Comparison of ENCODE assay signal across 8 cellular contexts in genomic region chr17:59914274-59914854, GRCh38. TPM values are rescaled to one million over a fixed set of nuclear protein-coding genes. Genes with fewer than 3 reads are reported as not detected.
DNase-seq lines count a peak whose midpoint lies in the region; ATAC-seq, FAIRE-seq and TF ChIP-seq lines count a peak whose summit lies in the region.

No MANE protein-coding gene starts in this region.

- H3K4me1 ChIP-seq in astrocyte (ENCODE audit: insufficient read depth, low read length) (no peaks in the 10 kb centered on the region), uterus (no peaks in the 10 kb centered on the region)

- TF ChIP-seq POLR2A in uterus (IDR thresholded peaks at IDR 0.05), result no peak

- no peaks in the 10 kb centered on the region for H4K20me1 ChIP-seq in astrocyte (ENCODE audit: insufficient read depth, low read length)

- peaks cover 2% of the 10 kb centered on the region for H3K4me1 Mint-ChIP-seq in astrocyte (ENCODE audit: low read depth, unreplicated experiment)

- H2AFZ ChIP-seq in astrocyte (ENCODE audit: low read depth, low read length), result no peak overlapping the region

- FAIRE-seq in astrocyte (lab: Jason Lieb, UNC), result no peak

- H3K27ac Mint-ChIP-seq in astrocyte (ENCODE audit: unreplicated experiment), result no peak overlapping the region

- TF ChIP-seq CTCF in GM12872 (IDR thresholded peaks at IDR 0.05; ENCODE audit: insufficient read depth, low read depth, low read length) (peak; percentile 51), astrocyte (IDR thresholded peaks at IDR 0.05; ENCODE audit: insufficient read depth, low read depth, low read length) (peak; percentile 58), uterus (IDR thresholded peaks at IDR 0.05) (peak; percentile 38 to 65 (median 52))

- H3K9me3 Mint-ChIP-seq in astrocyte (ENCODE audit: unreplicated experiment), result no peaks in the 10 kb centered on the region

- peaks cover 11% of the 10 kb centered on the region for H3K36me3 Mint-ChIP-seq in astrocyte (ENCODE audit: low read depth, unreplicated experiment)

- H3K9me3 ChIP-seq in astrocyte (ENCODE audit: insufficient read depth, low read depth, low read length) (no peaks in the 10 kb centered on the region), uterus (no peaks in the 10 kb centered on the region)

- no peak overlapping the region for H3K4me3 Mint-ChIP-seq in astrocyte (ENCODE audit: unreplicated experiment)

- no peak overlapping the region for H3K4me2 ChIP-seq in astrocyte (ENCODE audit: low read length)

- H3K27ac ChIP-seq in astrocyte (ENCODE audit: low read depth, low read length) (no peak overlapping the region), uterus (no peak overlapping the region)

- DNase-seq in AG08395 (ENCODE audit: low spot score), result peak; percentile 70
- peak; percentile 63 for DNase-seq in NCI-H2171 treated with DMSO at 0.1 percent for 48 hours (lab: John Stamatoyannopoulos, UW)
- DNase-seq in astrocyte (ENCODE audit: low read depth), result peak; percentile 23
- peak; percentile 30 for DNase-seq in iris pigment epithelial cell (ENCODE audit: low read depth)
- no peak for DNase-seq in uterus
- DNase-seq in cortex of kidney (lab: John Stamatoyannopoulos, UW), result no peak

- no peaks in the 10 kb centered on the region for H3K79me2 ChIP-seq in astrocyte (ENCODE audit: insufficient read depth, low read length)

- peaks cover 17% of the 10 kb centered on the region for H3K36me3 ChIP-seq in astrocyte (ENCODE audit: insufficient read depth, low read length)
- H3K36me3 ChIP-seq in uterus, result no peaks in the 10 kb centered on the region

- ATAC-seq in HG02840 (IDR thresholded peaks at IDR 0.05; ENCODE audit: low FRiP score, unreplicated experiment), result no peak

- intact Hi-C loops in uterus (cut with DNase I; ENCODE audit: low total_unique reads), result no loop called here

- H3K27me3 Mint-ChIP-seq in astrocyte (ENCODE audit: low read depth, unreplicated experiment), result no peaks in the 10 kb centered on the region

- H3K27me3 ChIP-seq in astrocyte (ENCODE audit: insufficient read depth, low read length) (no peaks in the 10 kb centered on the region), uterus (no peaks in the 10 kb centered on the region)

- H3K4me3 ChIP-seq in astrocyte (ENCODE audit: insufficient read depth, low read depth, low read length), result no peak overlapping the region
- H3K4me3 ChIP-seq in uterus, result no peak overlapping the region

- H3K9ac ChIP-seq in astrocyte (ENCODE audit: low read length), result no peak overlapping the region

RNA-seq across cellular contexts. Expression of gene RPS6KB1, which starts 21.4 kb away (rescaled TPM):
- 33.4 and 41.7 TPM in 2 replicates for total RNA-seq in astrocyte
- total RNA-seq in uterus, result 10 to 100 TPM; 19.2 to 86.2 (median 55.8) TPM

RNA-seq across cellular contexts. Expression of gene TUBD1, which starts 21.6 kb away (rescaled TPM):
- 9.0 and 9.2 TPM in 2 replicates for total RNA-seq in astrocyte
- 10 to 100 TPM in 3 of 4 donors, 1 to 10 TPM in 1; 7.7 to 62.9 (median 18.7) TPM for total RNA-seq in uterus

RNA-seq across cellular contexts. Expression of gene RNFT1, which starts 50.2 kb away (rescaled TPM):
- total RNA-seq in astrocyte, result 18.0 and 18.7 TPM in 2 replicates
- 10 to 100 TPM; 10.3 to 20.5 (median 16.7) TPM for total RNA-seq in uterus

Comparison
In these comparisons a context has a peak if more than half of its experiments do, and no peak if none do; other contexts are left out.
1. DNase-seq: peak in AG08395 (single experiment), NCI-H2171 treated with DMSO at 0.1 percent for 48 hours (single experiment), astrocyte (single experiment) and iris pigment epithelial cell (single experiment); none in uterus (0 of 2) and cortex of kidney (single experiment).
2. Peak in every context shown above with its lines, with median percentiles within 50 percentile points of each other: CTCF ChIP-seq.